14 cellular contexts compared by ENCODE assay signal in genomic region chr17:54840885-54841614, GRCh38. TPM values are rescaled to one million over a fixed set of nuclear protein-coding genes. Genes with fewer than 3 reads are reported as not detected.
A peak's percentile ranks its signal among the peaks of the same experiment; 100 is the strongest.
DNase-seq lines count a peak whose midpoint lies in the region; ATAC-seq and TF ChIP-seq lines count a peak whose summit lies in the region.
"Had no signal": no experiment of that assay in that cellular context is flagged by ENCODE, and none has a peak within 500 bp of the region (broad histone marks: within the 10 kb centered on the region; RNA-seq: fewer than 3 reads in every experiment).

No MANE protein-coding gene starts in this region.

- no peak for TF ChIP-seq CTCF in lower lobe of right lung (IDR thresholded peaks at IDR 0.05)
- TF ChIP-seq CTCF in upper lobe of right lung (IDR thresholded peaks at IDR 0.05), result no peak

- H3K9me3 ChIP-seq in lower lobe of right lung, result no peaks in the 10 kb centered on the region
- no peaks in the 10 kb centered on the region for H3K9me3 ChIP-seq in upper lobe of right lung

- no peaks in the 10 kb centered on the region for H3K27me3 ChIP-seq in lower lobe of right lung (ENCODE audit: low read depth)
- no peaks in the 10 kb centered on the region for H3K27me3 ChIP-seq in upper lobe of right lung

- no peak overlapping the region for H3K27ac ChIP-seq in lower lobe of right lung
- no peak overlapping the region for H3K27ac ChIP-seq in upper lobe of right lung
- H3K27ac ChIP-seq: C4-2B had no signal

- intact Hi-C loops in left colon (cut with DNase I, micrococcal nuclease), result no loop called here
- intact Hi-C loops in lower lobe of right lung (cut with DNase I), result no loop called here
- intact Hi-C loops in upper lobe of right lung (cut with DNase I), result no loop called here

- H3K36me3 ChIP-seq in lower lobe of right lung (no peaks in the 10 kb centered on the region), upper lobe of right lung (no peaks in the 10 kb centered on the region)

- peak; percentile 8 for DNase-seq in RPMI8226
- no peak for DNase-seq in left colon
- no peak for DNase-seq in lower lobe of right lung
- DNase-seq in upper lobe of right lung, result no peak
- DNase-seq in cerebellar cortex (ENCODE audit: low spot score), result no peak
- DNase-seq: ACHN; AML-193; Caco-2; CD4-positive, alpha-beta T cell; GDM1; H9 had no signal

- ATAC-seq in left colon, result peak; percentile 40
- peak; percentile 38 to 56 for ATAC-seq in lower lobe of right lung
- ATAC-seq in upper lobe of right lung, result peak; percentile 63
- ATAC-seq in GM18498 (IDR thresholded peaks at IDR 0.05; ENCODE audit: unreplicated experiment), result no peak
- ATAC-seq in GM18511 (IDR thresholded peaks at IDR 0.05; ENCODE audit: unreplicated experiment), result no peak

- H3K4me3 ChIP-seq in lower lobe of right lung (no peak overlapping the region), upper lobe of right lung (no peak overlapping the region)

- no peaks in the 10 kb centered on the region for H3K4me1 ChIP-seq in lower lobe of right lung
- H3K4me1 ChIP-seq in upper lobe of right lung, result no peaks in the 10 kb centered on the region

RNA-seq across cellular contexts. Expression of gene TOM1L1, which starts 59.6 kb away (rescaled TPM):
- total RNA-seq in left colon, result 10 to 100 TPM; 64.0 to 69.1 TPM
- 34.1 TPM for total RNA-seq in lower lobe of right lung
- 33.6 TPM for total RNA-seq in upper lobe of right lung
- total RNA-seq: CD4-positive, alpha-beta T cell had no signal

Comparison
In these comparisons a context has a peak if more than half of its experiments do, and no peak if none do; other contexts are left out.
1. ATAC-seq: peak in left colon (single experiment), lower lobe of right lung (2 of 2) and upper lobe of right lung (single experiment); none in GM18498 (single experiment) and GM18511 (single experiment).